Comparison of ENCODE assay signal across 8 cellular contexts in genomic region chr19:43446746-43447489, GRCh38. TPM values are rescaled to one million over a fixed set of nuclear protein-coding genes. Genes with fewer than 3 reads are reported as not detected.
DNase-seq lines count a peak whose midpoint lies in the region; ATAC-seq and TF ChIP-seq lines count a peak whose summit lies in the region.

No MANE protein-coding gene starts in this region.

- 32% methylated on average over 13 to 14 of the region's 14 CpGs for WGBS in upper lobe of left lung, 2 donors

- H3K9me3 ChIP-seq in upper lobe of left lung: no peaks in the 10 kb centered on the region

- no peak for TF ChIP-seq EP300 in upper lobe of left lung (IDR thresholded peaks at IDR 0.05)

- no peak overlapping the region for H3K4me3 ChIP-seq in upper lobe of left lung

- peaks cover 0 to 4% (median 1%) of the 10 kb centered on the region in 4 donors for H3K4me1 ChIP-seq in upper lobe of left lung

- TF ChIP-seq POLR2A in upper lobe of left lung (IDR thresholded peaks at IDR 0.05): no peak

- no peaks in the 10 kb centered on the region for H3K27me3 ChIP-seq in upper lobe of left lung

- H3K27ac ChIP-seq in upper lobe of left lung: no peak overlapping the region

- peak; percentile 82 for DNase-seq in G401 (ENCODE audit: low spot score)
- DNase-seq in LoVo (ENCODE audit: low spot score): peak; percentile 70
- peak; percentile 60 for DNase-seq in SK-N-DZ (ENCODE audit: low spot score)
- DNase-seq in activated naive CD4-positive, alpha-beta T cell treated with Interleukin-2 at 50 U/mL for 16 hours: peak; percentile 80
- DNase-seq in globus pallidus (ENCODE audit: low spot score): peak; percentile 69
- DNase-seq in pons (ENCODE audit: low spot score): peak; percentile 82
- peak in 1 of 2 donors; percentile 82 for DNase-seq in upper lobe of left lung

- peak; percentile 88 to 94 (median 92) for TF ChIP-seq CTCF in upper lobe of left lung (IDR thresholded peaks at IDR 0.05)

- in situ Hi-C loops in G401 (cut with HindIII; ENCODE audit: low sequenced_read_pairs): no loop called here

- H3K36me3 ChIP-seq in upper lobe of left lung: no peaks in the 10 kb centered on the region

- ATAC-seq in upper lobe of left lung (ENCODE audit: low FRiP score in 2 of 2) (peak; percentile 76 to 88), GM21529 (IDR thresholded peaks at IDR 0.05; ENCODE audit: unreplicated experiment) (no peak)

RNA-seq across cellular contexts. Expression of gene LYPD3, which starts 18.5 kb away (rescaled TPM):
- not detected in 2 replicates for total RNA-seq in G401 (2014; rRNA removed; shearing (Covaris generic))
- 0.12 TPM in 1 of 2 replicates, not detected in the other for polyA plus RNA-seq in SK-N-DZ (2014; cell fraction: cytosol; rRNA removed)
- polyA plus RNA-seq in SK-N-DZ (2014; cell fraction: nucleus; rRNA removed): not detected in 2 replicates
- 10 to 100 TPM in 1 of 6 donors, under 1 TPM in 4, not detected in 1; 0.29 to 13.6 (median 0.39) TPM for total RNA-seq in upper lobe of left lung

RNA-seq across cellular contexts. Expression of gene TEX101, which starts 32.2 kb away (rescaled TPM):
- 1.7 TPM in 1 of 2 replicates, not detected in the other for total RNA-seq in G401 (2014; rRNA removed; shearing (Covaris generic))
- not detected in 2 replicates for polyA plus RNA-seq in SK-N-DZ (2014; cell fraction: cytosol; rRNA removed)
- polyA plus RNA-seq in SK-N-DZ (2014; cell fraction: nucleus; rRNA removed): not detected in 2 replicates
- total RNA-seq in upper lobe of left lung: not detected

RNA-seq across cellular contexts. Expression of gene PHLDB3, which starts 57.6 kb away (rescaled TPM):
- 51.2 and 77.2 TPM in 2 replicates for total RNA-seq in G401 (2014; rRNA removed; shearing (Covaris generic))
- 4.5 and 6.5 TPM in 2 replicates for polyA plus RNA-seq in SK-N-DZ (2014; cell fraction: cytosol; rRNA removed)
- 12.4 and 12.6 TPM in 2 replicates for polyA plus RNA-seq in SK-N-DZ (2014; cell fraction: nucleus; rRNA removed)
- total RNA-seq in upper lobe of left lung: 10 to 100 TPM in 4 of 6 donors, 1 to 10 TPM in 2; 1.8 to 22.6 (median 13.8) TPM
